Comparison of ENCODE assay signal across 24 cellular contexts in the genomic region with DNA sequence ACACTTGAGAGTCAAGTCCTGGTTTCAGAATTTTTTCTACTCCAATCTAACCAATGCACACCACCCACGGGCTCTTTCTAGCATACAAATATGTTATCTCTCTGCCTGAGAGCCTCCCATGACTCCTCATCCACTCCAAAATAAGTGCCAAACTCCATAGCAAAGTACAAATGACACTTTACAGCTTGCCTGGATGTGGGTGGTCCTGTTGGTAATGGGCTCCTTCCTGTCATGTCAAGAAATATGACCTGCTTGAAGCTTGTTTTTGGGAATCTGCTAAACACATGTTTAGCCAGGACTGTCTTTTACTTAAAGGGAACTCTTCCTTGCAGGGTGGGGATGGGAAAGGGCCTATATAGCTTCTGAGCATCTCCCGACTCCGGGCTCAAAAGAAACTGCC. TPM values are rescaled to one million over a fixed set of nuclear protein-coding genes. Genes with fewer than 3 reads are reported as not detected.
A peak's percentile ranks its signal among the peaks of the same experiment; 100 is the strongest.
DNase-seq lines count a peak whose midpoint lies in the region; ATAC-seq, FAIRE-seq and TF ChIP-seq lines count a peak whose summit lies in the region.
"Had no signal": no experiment of that assay in that cellular context is flagged by ENCODE, and none has a peak within 500 bp of the region (broad histone marks: within the 10 kb centered on the region; RNA-seq: fewer than 3 reads in every experiment).

No MANE protein-coding gene starts in this region.

- H3K4me3 Mint-ChIP-seq in nephron progenitor cell = peak overlapping the region; percentile 3
- H3K4me3 Mint-ChIP-seq: mesothelial cell of epicardium; natural killer cell treated with Interleukin-12 subunit alpha and Interleukin-12 subunit beta and Interleukin-15 and Interleukin-18, amount 100 ng/mL, for 72 hours had no signal

- ATAC-seq in left cardiac atrium = peak; percentile 48 to 61
- ATAC-seq in upper lobe of right lung = peak; percentile 12
- no peak for ATAC-seq in activated naive CD4-positive, alpha-beta T cell treated with anti-CD3 and anti-CD28 coated beads, Interleukin-2, amount 50 U/mL, for 72 hours
- no peak for ATAC-seq in HG02610 (IDR thresholded peaks at IDR 0.05; ENCODE audit: unreplicated experiment)

- TF ChIP-seq CTCF in nephron progenitor cell (IDR thresholded peaks at IDR 0.05) = no peak
- TF ChIP-seq CTCF in upper lobe of right lung (IDR thresholded peaks at IDR 0.05) = no peak

- peaks cover 8% of the 10 kb centered on the region for H3K9me3 Mint-ChIP-seq in nephron progenitor cell
- H3K9me3 Mint-ChIP-seq in activated naive CD4-positive, alpha-beta T cell treated with anti-CD3 and anti-CD28 coated beads, Interleukin-2, amount 50 U/mL, for 72 hours = no peaks in the 10 kb centered on the region
- H3K9me3 Mint-ChIP-seq: natural killer cell treated with Interleukin-12 subunit alpha and Interleukin-12 subunit beta and Interleukin-15 and Interleukin-18, amount 100 ng/mL, for 72 hours had no signal

- intact Hi-C loops in left cardiac atrium (cut with DNase I) = no loop called here
- intact Hi-C loops in cardiac septum (cut with DNase I) = no loop called here
- intact Hi-C loops in upper lobe of right lung (cut with DNase I) = no loop called here

- H3K36me3 Mint-ChIP-seq in nephron progenitor cell (ENCODE audit: low read depth) = no peaks in the 10 kb centered on the region
- H3K36me3 Mint-ChIP-seq in activated naive CD4-positive, alpha-beta T cell treated with anti-CD3 and anti-CD28 coated beads, Interleukin-2, amount 50 U/mL, for 72 hours = peaks cover 0 to 2% of the 10 kb centered on the region in 2 donors
- H3K36me3 Mint-ChIP-seq: mesothelial cell of epicardium; natural killer cell treated with Interleukin-12 subunit alpha and Interleukin-12 subunit beta and Interleukin-15 and Interleukin-18, amount 100 ng/mL, for 72 hours had no signal

- no peaks in the 10 kb centered on the region for H3K9me3 ChIP-seq in upper lobe of right lung
- H3K9me3 ChIP-seq: BE2C, body of pancreas, SJCRH30 had no signal

- H3K27me3 ChIP-seq in upper lobe of right lung = no peaks in the 10 kb centered on the region
- H3K27me3 ChIP-seq: BE2C, body of pancreas, SJCRH30 had no signal

- DNase-seq in left cardiac atrium (no peak), cardiac septum (ENCODE audit: low spot score) (no peak), nephron progenitor cell (no peak), upper lobe of right lung (no peak), NCI-H2107 treated with DMSO at 0.1 percent for 48 hours (lab: John Stamatoyannopoulos, UW; ENCODE audit: unreplicated experiment) (no peak)
- DNase-seq in activated naive CD4-positive, alpha-beta T cell treated with anti-CD3 and anti-CD28 coated beads, Interleukin-2, amount 50 U/mL, for 72 hours (ENCODE audit: low spot score in 2 of 2) = no peak
- DNase-seq: activated CD4-positive, alpha-beta T cell treated with anti-CD3 and anti-CD28 coated beads, Interleukin-2, amount 50 U/mL, for 1 hour; activated CD8-positive, alpha-beta memory T cell treated with anti-CD3 and anti-CD28 coated beads, Interleukin-2, amount 50 U/mL, for 4 hours; DMS79; stimulated activated CD4-positive, alpha-beta T cell treated with anti-CD3 and anti-CD28 coated beads, Interleukin-12 subunit alpha, Interleukin-12 subunit beta, amount 100 ng/mL, for 4 hours; T-helper 2 cell had no signal

- peaks cover 5% of the 10 kb centered on the region for H3K4me1 ChIP-seq in upper lobe of right lung
- H3K4me1 ChIP-seq: BE2C, body of pancreas had no signal

- peaks cover 77% of the 10 kb centered on the region for H3K27me3 Mint-ChIP-seq in nephron progenitor cell (ENCODE audit: low read depth, poor library complexity)

- no peaks in the 10 kb centered on the region for H3K36me3 ChIP-seq in upper lobe of right lung
- H3K36me3 ChIP-seq: BE2C, SJCRH30 had no signal

- H3K4me3 ChIP-seq in upper lobe of right lung = no peak overlapping the region
- H3K4me3 ChIP-seq: body of pancreas, SJCRH30 had no signal

- FAIRE-seq in endometrium (lab: Jason Lieb, UNC) = peak; percentile 83
- FAIRE-seq: GM12892, GM19239, keratinocyte, urothelium cell line had no signal

- peak overlapping the region; percentile 36 for H3K27ac ChIP-seq in upper lobe of right lung
- H3K27ac ChIP-seq: SJCRH30 had no signal

- peak overlapping the region; percentile 8 for H3K27ac Mint-ChIP-seq in nephron progenitor cell
- H3K27ac Mint-ChIP-seq in activated naive CD4-positive, alpha-beta T cell treated with anti-CD3 and anti-CD28 coated beads, Interleukin-2, amount 50 U/mL, for 72 hours = no peak overlapping the region
- H3K27ac Mint-ChIP-seq: mesothelial cell of epicardium; natural killer cell treated with Interleukin-12 subunit alpha and Interleukin-12 subunit beta and Interleukin-15 and Interleukin-18, amount 100 ng/mL, for 72 hours had no signal

- peaks cover 37% of the 10 kb centered on the region for H3K4me1 Mint-ChIP-seq in nephron progenitor cell

RNA-seq across cellular contexts. Expression of a gene that starts 6.3 kb away (rescaled TPM):
- total RNA-seq in left cardiac atrium (under 1 TPM in 1 of 2 donors, not detected in 1; 0.05 TPM), cardiac septum (0.05 TPM), upper lobe of right lung (0.81 TPM)
- total RNA-seq in activated naive CD4-positive, alpha-beta T cell treated with anti-CD3 and anti-CD28 coated beads, Interleukin-2, amount 50 U/mL, for 72 hours = not detected
- total RNA-seq: endothelial cell of umbilical vein; natural killer cell treated with Interleukin-12 subunit alpha and Interleukin-12 subunit beta and Interleukin-15 and Interleukin-18, amount 100 ng/mL, for 72 hours; SJCRH30 had no signal

RNA-seq across cellular contexts. Expression of a gene that starts 30.0 kb away (rescaled TPM):
- total RNA-seq in left cardiac atrium (10 to 100 TPM; 34.9 to 35.7 TPM), cardiac septum (25.0 TPM), upper lobe of right lung (59.3 TPM)
- 10 to 100 TPM; 19.0 to 28.1 TPM for total RNA-seq in activated naive CD4-positive, alpha-beta T cell treated with anti-CD3 and anti-CD28 coated beads, Interleukin-2, amount 50 U/mL, for 72 hours

RNA-seq across cellular contexts. Expression of a gene that starts 57.3 kb away (rescaled TPM):
- total RNA-seq in left cardiac atrium (not detected), cardiac septum (not detected), upper lobe of right lung (0.29 TPM)
- total RNA-seq in activated naive CD4-positive, alpha-beta T cell treated with anti-CD3 and anti-CD28 coated beads, Interleukin-2, amount 50 U/mL, for 72 hours = under 1 TPM; 0.16 to 0.35 TPM
- total RNA-seq: A172; endothelial cell of umbilical vein; mesothelial cell of epicardium; natural killer cell treated with Interleukin-12 subunit alpha and Interleukin-12 subunit beta and Interleukin-15 and Interleukin-18, amount 100 ng/mL, for 72 hours; SJCRH30 had no signal

Comparison
In these comparisons a context has a peak if more than half of its experiments do, and no peak if none do; other contexts are left out.
1. ATAC-seq: peak in left cardiac atrium (2 of 2) and upper lobe of right lung (single experiment); none in activated naive CD4-positive, alpha-beta T cell treated with anti-CD3 and anti-CD28 coated beads, Interleukin-2, amount 50 U/mL, for 72 hours (0 of 2) and HG02610 (single experiment).